In the genomic region with DNA sequence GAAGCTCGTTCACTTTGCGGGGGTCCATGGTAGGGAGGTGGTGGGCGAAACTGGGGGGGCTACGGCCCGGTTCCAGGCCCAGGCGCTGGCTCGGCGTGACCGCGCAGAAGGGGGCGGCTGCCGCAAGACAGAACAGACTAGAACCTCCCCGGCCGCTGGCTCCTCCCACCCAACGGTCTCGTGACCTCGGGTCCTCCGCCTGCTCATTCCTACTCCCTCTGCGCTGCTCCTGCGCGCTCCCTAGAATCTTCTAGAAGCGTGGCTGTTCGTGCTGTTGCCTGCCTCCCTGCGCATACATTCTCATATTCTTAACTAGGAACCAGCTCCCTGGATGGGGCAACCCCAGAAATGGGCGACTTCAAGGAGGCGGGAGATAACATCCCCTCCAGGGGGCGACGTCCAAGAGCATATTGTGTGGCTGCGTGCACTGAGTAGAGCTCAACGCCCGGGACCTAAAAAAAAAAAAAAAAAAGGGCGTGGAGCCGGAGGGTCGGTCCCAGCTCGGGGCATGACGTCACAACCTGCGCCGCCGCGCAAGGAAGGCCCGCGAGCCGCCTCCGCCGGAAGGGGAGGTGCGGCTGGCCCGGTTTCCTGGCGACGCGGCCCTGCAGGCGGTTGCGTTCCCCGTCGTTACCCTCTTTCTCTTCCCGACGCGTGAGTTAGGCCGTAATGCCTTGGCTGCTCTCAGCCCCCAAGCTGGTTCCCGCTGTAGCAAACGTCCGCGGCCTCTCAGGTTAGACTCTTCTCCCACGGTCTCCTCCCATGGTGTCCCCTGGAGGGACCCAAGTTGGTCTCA, we compare ENCODE assay signal across 8 cellular contexts. TPM values are rescaled to one million over a fixed set of nuclear protein-coding genes. Genes with fewer than 3 reads are reported as not detected.
A peak's percentile ranks its signal among the peaks of the same experiment; 100 is the strongest.
DNase-seq lines count a peak whose midpoint lies in the region; ATAC-seq and TF ChIP-seq lines count a peak whose summit lies in the region.

A gene (minus strand): TSS at position 127 of the 796 bp plus-strand sequence. CDS start 99 bp downstream, at position 28.
A gene (plus strand): TSS at position 636 of the 796 bp plus-strand sequence. CDS start 34 bp downstream, at position 670.

- H3K4me3 Mint-ChIP-seq in natural killer cell treated with Interleukin-12 subunit alpha and Interleukin-12 subunit beta and Interleukin-15 and Interleukin-18, amount 100 ng/mL, for 72 hours: peak within 1 kb of the TSS; percentile 95

- H3K27me3 ChIP-seq in H7 (ENCODE audit: control insufficient read depth, insufficient read depth, low read length): no peaks in the 10 kb centered on the region

- peak within 1 kb of the TSS; percentile 99 for H3K27ac Mint-ChIP-seq in natural killer cell treated with Interleukin-12 subunit alpha and Interleukin-12 subunit beta and Interleukin-15 and Interleukin-18, amount 100 ng/mL, for 72 hours

- H3K36me3 Mint-ChIP-seq in natural killer cell treated with Interleukin-12 subunit alpha and Interleukin-12 subunit beta and Interleukin-15 and Interleukin-18, amount 100 ng/mL, for 72 hours: peaks cover 9% of the 10 kb centered on the region

- ATAC-seq in natural killer cell treated with Interleukin-12 subunit alpha and Interleukin-12 subunit beta and Interleukin-15 and Interleukin-18, amount 100 ng/mL, for 72 hours: peak; percentile 96
- ATAC-seq in stimulated activated naive CD8-positive, alpha-beta T cell treated with anti-CD3 and anti-CD28 coated beads, Interleukin-15, Interleukin-2, amounts not matched to agents 100 U/mL and 50 U/mL, for 24 hours: peak; percentile 96

- H3K27me3 Mint-ChIP-seq in natural killer cell treated with Interleukin-12 subunit alpha and Interleukin-12 subunit beta and Interleukin-15 and Interleukin-18, amount 100 ng/mL, for 72 hours: no peaks in the 10 kb centered on the region

- no peaks in the 10 kb centered on the region for H3K9me3 Mint-ChIP-seq in natural killer cell treated with Interleukin-12 subunit alpha and Interleukin-12 subunit beta and Interleukin-15 and Interleukin-18, amount 100 ng/mL, for 72 hours

- peak; percentile 96 for DNase-seq in G401 (ENCODE audit: low spot score)
- DNase-seq in H7: peak; percentile 95
- DNase-seq in M059J (ENCODE audit: low read depth): peak; percentile 93
- peak; percentile 87 to 90 for DNase-seq in SHP77 (lab: John Stamatoyannopoulos, UW)
- peak; percentile 94 for DNase-seq in activated effector memory CD4-positive, alpha-beta T cell treated with Interleukin-2 at 50 U/mL for 16 hours
- peak; percentile 97 for DNase-seq in fibroblast of pulmonary artery (ENCODE audit: low read depth)
- peak; percentile 98 for DNase-seq in natural killer cell treated with Interleukin-12 subunit alpha and Interleukin-12 subunit beta and Interleukin-15 and Interleukin-18, amount 100 ng/mL, for 72 hours (ENCODE audit: low spot score)
- DNase-seq in stimulated activated naive CD8-positive, alpha-beta T cell treated with anti-CD3 and anti-CD28 coated beads, Interleukin-15, Interleukin-2, amounts not matched to agents 100 U/mL and 50 U/mL, for 24 hours: peak; percentile 98

- TF ChIP-seq CTCF in fibroblast of pulmonary artery (IDR thresholded peaks at IDR 0.05; ENCODE audit: low read length, missing control alignments): no peak

- peak within 1 kb of the TSS; percentile 89 for H3K4me3 ChIP-seq in H7 (ENCODE audit: insufficient read depth, low read depth, low read length)
- peak within 1 kb of the TSS; percentile 98 for H3K4me3 ChIP-seq in fibroblast of pulmonary artery (replicated peaks; ENCODE audit: low read depth, low read length)

- peaks cover 1% of the 10 kb centered on the region; the same call in 1 of the 2 replicates for H3K36me3 ChIP-seq in H7 (replicated peaks; ENCODE audit: control insufficient read depth, insufficient read depth, low read length)

- in situ Hi-C loops in G401 (cut with HindIII; ENCODE audit: low sequenced_read_pairs): no loop called here

- H3K4me1 Mint-ChIP-seq in natural killer cell treated with Interleukin-12 subunit alpha and Interleukin-12 subunit beta and Interleukin-15 and Interleukin-18, amount 100 ng/mL, for 72 hours (ENCODE audit: low read depth in 2 of 2): peaks cover 16 to 23% of the 10 kb centered on the region in 2 donors

RNA-seq across cellular contexts. Expression of the first gene that starts in this region (rescaled TPM):
- 213 and 354 TPM in 2 replicates for total RNA-seq in G401 (2014; rRNA removed; shearing (Covaris generic))
- total RNA-seq in H7 (2014; rRNA removed; shearing (Covaris generic)): 179 and 222 TPM in 2 replicates
- 87.2 and 129 TPM in 2 replicates for total RNA-seq in M059J (2014; rRNA removed; shearing (Covaris generic))
- 100 to 1,000 TPM; 119 to 126 TPM for total RNA-seq in natural killer cell treated with Interleukin-12 subunit alpha and Interleukin-12 subunit beta and Interleukin-15 and Interleukin-18, amount 100 ng/mL, for 72 hours

RNA-seq across cellular contexts. Expression of the second gene that starts in this region (rescaled TPM):
- 8.7 and 9.2 TPM in 2 replicates for total RNA-seq in G401 (2014; rRNA removed; shearing (Covaris generic))
- 10.1 and 12.6 TPM in 2 replicates for total RNA-seq in H7 (2014; rRNA removed; shearing (Covaris generic))
- 7.4 and 9.0 TPM in 2 replicates for total RNA-seq in M059J (2014; rRNA removed; shearing (Covaris generic))
- total RNA-seq in natural killer cell treated with Interleukin-12 subunit alpha and Interleukin-12 subunit beta and Interleukin-15 and Interleukin-18, amount 100 ng/mL, for 72 hours: 10 to 100 TPM; 16.2 to 26.1 TPM

Comparison
In these comparisons a context has a peak if more than half of its experiments do, and no peak if none do; other contexts are left out.
1. Peak in every context shown above with its lines: DNase-seq, ATAC-seq and H3K4me3 ChIP-seq.